ENCODE assay signal across 20 cellular contexts in genomic region chr6:97703661-97704060, GRCh38.
DNase-seq lines count a peak whose midpoint lies in the region; ATAC-seq, FAIRE-seq and TF ChIP-seq lines count a peak whose summit lies in the region.
"Had no signal": no experiment of that assay in that cellular context is flagged by ENCODE, and none has a peak within 500 bp of the region (broad histone marks: within the 10 kb centered on the region; RNA-seq: fewer than 3 reads in every experiment).

No MANE protein-coding gene starts in this region.

- no peaks in the 10 kb centered on the region for H3K9me3 Mint-ChIP-seq in astrocyte (ENCODE audit: unreplicated experiment)
- H3K9me3 Mint-ChIP-seq: IgD-negative memory B cell had no signal

- ATAC-seq in foreskin keratinocyte (peak; percentile 41), body of pancreas (no peak), GM21737 (IDR thresholded peaks at IDR 0.05; ENCODE audit: unreplicated experiment) (no peak), GM21619 (IDR thresholded peaks at IDR 0.05; ENCODE audit: unreplicated experiment) (no peak)
- ATAC-seq: SK-N-SH treated with all-trans-retinoic acid at 6 μM for 48 hours had no signal

- H3K4me1 ChIP-seq in astrocyte (ENCODE audit: insufficient read depth, low read length), result no peaks in the 10 kb centered on the region
- H3K4me1 ChIP-seq in foreskin keratinocyte, result no peaks in the 10 kb centered on the region
- H3K4me1 ChIP-seq in body of pancreas, result no peaks in the 10 kb centered on the region
- H3K4me1 ChIP-seq: BLaER1 treated with 17β-estradiol and CSF1 and Interleukin-3, amounts not matched to agents 10 nM and 100 nM; Caco-2 had no signal

- no peaks in the 10 kb centered on the region for H3K4me1 Mint-ChIP-seq in astrocyte (ENCODE audit: low read depth, unreplicated experiment)
- H3K4me1 Mint-ChIP-seq: CD4-positive, alpha-beta memory T cell; IgD-negative memory B cell had no signal

- no peak overlapping the region for H3K27ac Mint-ChIP-seq in astrocyte (ENCODE audit: unreplicated experiment)
- H3K27ac Mint-ChIP-seq: CD4-positive, alpha-beta memory T cell; IgD-negative memory B cell had no signal

- H3K4me3 ChIP-seq in astrocyte (ENCODE audit: insufficient read depth, low read depth, low read length), result no peak overlapping the region
- no peak overlapping the region for H3K4me3 ChIP-seq in body of pancreas
- H3K4me3 ChIP-seq: BLaER1 treated with 17β-estradiol and CSF1 and Interleukin-3, amounts not matched to agents 10 nM and 100 nM had no signal

- no peak overlapping the region for H3K4me2 ChIP-seq in astrocyte (ENCODE audit: low read length)
- H3K4me2 ChIP-seq: BLaER1 treated with 17β-estradiol and CSF1 and Interleukin-3, amounts not matched to agents 10 nM and 100 nM had no signal

- no peak for FAIRE-seq in astrocyte (lab: Jason Lieb, UNC)
- FAIRE-seq: GM12892 had no signal

- H3K36me3 ChIP-seq in astrocyte (ENCODE audit: insufficient read depth, low read length) (no peaks in the 10 kb centered on the region), body of pancreas (replicated peaks in 1 of 2; ENCODE audit: insufficient read depth in 1 of 2, low read depth in 2 of 2) (no peaks in the 10 kb centered on the region)
- H3K36me3 ChIP-seq: BLaER1 treated with 17β-estradiol and CSF1 and Interleukin-3, amounts not matched to agents 10 nM and 100 nM had no signal

- H3K27ac ChIP-seq in astrocyte (ENCODE audit: low read depth, low read length) (no peak overlapping the region), foreskin keratinocyte (no peak overlapping the region), body of pancreas (no peak overlapping the region)
- H3K27ac ChIP-seq: BLaER1 treated with 17β-estradiol and CSF1 and Interleukin-3, amounts not matched to agents 10 nM and 100 nM; RWPE1 had no signal

- no peaks in the 10 kb centered on the region for H3K79me2 ChIP-seq in astrocyte (ENCODE audit: insufficient read depth, low read length)

- no peaks in the 10 kb centered on the region for H3K27me3 Mint-ChIP-seq in astrocyte (ENCODE audit: low read depth, unreplicated experiment)
- H3K27me3 Mint-ChIP-seq: CD4-positive, alpha-beta memory T cell; IgD-negative memory B cell had no signal

- no peak for TF ChIP-seq POLR2A in body of pancreas (IDR thresholded peaks at IDR 0.05)

- H4K20me1 ChIP-seq in astrocyte (ENCODE audit: insufficient read depth, low read length), result no peaks in the 10 kb centered on the region
- H4K20me1 ChIP-seq: BLaER1 treated with 17β-estradiol and CSF1 and Interleukin-3, amounts not matched to agents 10 nM and 100 nM had no signal

- H3K9ac ChIP-seq in astrocyte (ENCODE audit: low read length), result no peak overlapping the region
- H3K9ac ChIP-seq: BLaER1 treated with 17β-estradiol and CSF1 and Interleukin-3, amounts not matched to agents 10 nM and 100 nM had no signal

- WGBS in body of pancreas, 2 donors, result 48 to 51% methylated on average over 2 of the region's 2 CpGs

- no peaks in the 10 kb centered on the region for H3K36me3 Mint-ChIP-seq in astrocyte (ENCODE audit: low read depth, unreplicated experiment)
- H3K36me3 Mint-ChIP-seq: CD4-positive, alpha-beta memory T cell; IgD-negative memory B cell had no signal

- H2AFZ ChIP-seq in astrocyte (ENCODE audit: low read depth, low read length), result no peak overlapping the region

- H3K9me3 ChIP-seq in astrocyte (ENCODE audit: insufficient read depth, low read depth, low read length) (no peaks in the 10 kb centered on the region), body of pancreas (no peaks in the 10 kb centered on the region)
- H3K9me3 ChIP-seq: BLaER1 treated with 17β-estradiol and CSF1 and Interleukin-3, amounts not matched to agents 10 nM and 100 nM; Caco-2 had no signal

- intact Hi-C loops in body of pancreas (cut with DNase I), result no loop called here

- no peak overlapping the region for H3K4me3 Mint-ChIP-seq in astrocyte (ENCODE audit: unreplicated experiment)
- H3K4me3 Mint-ChIP-seq: CD4-positive, alpha-beta memory T cell; IgD-negative memory B cell had no signal

- DNase-seq in NCI-H748 (lab: John Stamatoyannopoulos, UW; ENCODE audit: unreplicated experiment), result peak; percentile 5
- no peak for DNase-seq in NCI-H748 treated with DMSO at 0.1 percent for 48 hours (lab: John Stamatoyannopoulos, UW)
- peak; percentile 80 for DNase-seq in NCI-H2107 treated with DMSO at 0.1 percent for 48 hours (lab: John Stamatoyannopoulos, UW; ENCODE audit: unreplicated experiment)
- peak; percentile 11 for DNase-seq in astrocyte (ENCODE audit: low read depth)
- DNase-seq in foreskin keratinocyte, result peak; percentile 32 to 69
- no peak for DNase-seq in body of pancreas
- DNase-seq: 8988T; Caco-2; CD4-positive, alpha-beta memory T cell; NCI-H1694; NCI-H2081; NCI-H524; SIG-M5 had no signal

- H3K27me3 ChIP-seq in astrocyte (ENCODE audit: insufficient read depth, low read length) (no peaks in the 10 kb centered on the region), foreskin keratinocyte (no peaks in the 10 kb centered on the region), body of pancreas (no peaks in the 10 kb centered on the region)
- H3K27me3 ChIP-seq: BLaER1 treated with 17β-estradiol and CSF1 and Interleukin-3, amounts not matched to agents 10 nM and 100 nM had no signal

- TF ChIP-seq CTCF in astrocyte (IDR thresholded peaks at IDR 0.05; ENCODE audit: insufficient read depth, low read depth, low read length) (no peak), foreskin keratinocyte (conservative IDR thresholded peaks at IDR 0.05) (no peak), body of pancreas (IDR thresholded peaks at IDR 0.05) (no peak)

Comparison
In these comparisons a context has a peak if more than half of its experiments do, and no peak if none do; other contexts are left out.
1. DNase-seq: peak in NCI-H748 (single experiment), NCI-H2107 treated with DMSO at 0.1 percent for 48 hours (single experiment), astrocyte (single experiment) and foreskin keratinocyte (2 of 2); none in NCI-H748 treated with DMSO at 0.1 percent for 48 hours (single experiment) and body of pancreas (0 of 4).